Comparison of ENCODE assay signal across 11 cellular contexts in genomic region chr3:46717447-46718231, GRCh38. TPM values are rescaled to one million over a fixed set of nuclear protein-coding genes. Genes with fewer than 3 reads are reported as not detected.
DNase-seq lines count a peak whose midpoint lies in the region; ATAC-seq and TF ChIP-seq lines count a peak whose summit lies in the region.
"Had no signal": no experiment of that assay in that cellular context is flagged by ENCODE, and none has a peak within 500 bp of the region (broad histone marks: within the 10 kb centered on the region; RNA-seq: fewer than 3 reads in every experiment).

PRSS50 (minus strand) TSS chr3:46717869; CDS start chr3:46717824, 45 bp downstream.

- H3K9me3 ChIP-seq in T-helper 17 cell (ENCODE audit: control insufficient read depth, low read length, poor library complexity, severe bottlenecking) (no peaks in the 10 kb centered on the region), stomach (no peaks in the 10 kb centered on the region)
- H3K9me3 ChIP-seq: left lung had no signal

- H3K27me3 ChIP-seq in stomach = peaks cover 0 to 27% (median 14%) of the 10 kb centered on the region in 3 donors
- H3K27me3 ChIP-seq: BLaER1 treated with 17β-estradiol and CSF1 and Interleukin-3, amounts not matched to agents 10 nM and 100 nM had no signal

- intact Hi-C loops in stomach (cut with DNase I; ENCODE audit: low total_unique reads) = no loop called here

- no peak within 1 kb of the TSS for H3K4me3 Mint-ChIP-seq in T-helper 17 cell
- H3K4me3 Mint-ChIP-seq: IgD-negative memory B cell had no signal

- no peak within 1 kb of the TSS for H3K4me3 ChIP-seq in stomach
- H3K4me3 ChIP-seq: BLaER1 treated with 17β-estradiol and CSF1 and Interleukin-3, amounts not matched to agents 10 nM and 100 nM; left lung had no signal

- DNase-seq in activated T-cell treated with anti-CD3 and anti-CD28 coated beads for 48 hours (ENCODE audit: low read depth) (peak; percentile 53), activated T-cell treated with anti-CD3 and anti-CD28 coated beads for 4 hours (no peak), T-helper 17 cell (no peak), iPS-NIHi11 (ENCODE audit: low spot score) (peak; percentile 96), stomach (peak; percentile 21), T-helper 9 cell (no peak), NCI-H1092 (lab: John Stamatoyannopoulos, UW) (no peak)
- DNase-seq: left lung had no signal

- no peak for TF ChIP-seq EP300 in stomach (IDR thresholded peaks at IDR 0.05)

- TF ChIP-seq POLR2A in stomach (IDR thresholded peaks at IDR 0.05) = no peak

- TF ChIP-seq CTCF in stomach (IDR thresholded peaks at IDR 0.05) = no peak

- H3K36me3 Mint-ChIP-seq in T-helper 17 cell (ENCODE audit: low read depth) = no peaks in the 10 kb centered on the region

- peaks cover 6% of the 10 kb centered on the region for H3K4me1 Mint-ChIP-seq in T-helper 17 cell

- ATAC-seq in T-helper 17 cell (peak; percentile 40), GM18498 (IDR thresholded peaks at IDR 0.05; ENCODE audit: unreplicated experiment) (no peak)
- ATAC-seq: left lung had no signal

- H3K27me3 Mint-ChIP-seq in T-helper 17 cell = peaks cover 20% of the 10 kb centered on the region

- H3K4me1 ChIP-seq in stomach = peaks cover 0 to 6% (median 0%) of the 10 kb centered on the region in 4 donors
- H3K4me1 ChIP-seq: left lung had no signal

- H3K27ac ChIP-seq in stomach = no peak within 1 kb of the TSS
- H3K27ac ChIP-seq: BLaER1 treated with 17β-estradiol and CSF1 and Interleukin-3, amounts not matched to agents 10 nM and 100 nM; left lung had no signal

- no peaks in the 10 kb centered on the region for H3K36me3 ChIP-seq in stomach
- H3K36me3 ChIP-seq: BLaER1 treated with 17β-estradiol and CSF1 and Interleukin-3, amounts not matched to agents 10 nM and 100 nM; left lung had no signal

- 44 to 59% (median 56%) methylated on average over 37 to 61 of the region's 61 CpGs for WGBS in stomach, 5 donors

- H3K27ac Mint-ChIP-seq in T-helper 17 cell = no peak within 1 kb of the TSS

RNA-seq across cellular contexts. Expression of gene PRSS50, which starts in this region (rescaled TPM):
- total RNA-seq in T-helper 17 cell = not detected
- total RNA-seq in stomach = under 1 TPM in 1 of 5 donors, not detected in 4; under 0.01 TPM
- polyA plus RNA-seq in stomach = under 1 TPM in 1 of 3 donors, not detected in 2; 0.10 TPM
- polyA plus RNA-seq: IgD-negative memory B cell had no signal

Comparison
In these comparisons a context has a peak if more than half of its experiments do, and no peak if none do; other contexts are left out.
1. DNase-seq: peak in activated T-cell treated with anti-CD3 and anti-CD28 coated beads for 48 hours (single experiment) and iPS-NIHi11 (single experiment); none in activated T-cell treated with anti-CD3 and anti-CD28 coated beads for 4 hours (single experiment), T-helper 17 cell (0 of 3), T-helper 9 cell (single experiment) and NCI-H1092 (single experiment).
2. Peak in ATAC-seq in T-helper 17 cell; RNA of the gene not detected or under 1 TPM.
3. Peak in DNase-seq in stomach; RNA of the gene not detected or under 1 TPM.